In the genomic region with DNA sequence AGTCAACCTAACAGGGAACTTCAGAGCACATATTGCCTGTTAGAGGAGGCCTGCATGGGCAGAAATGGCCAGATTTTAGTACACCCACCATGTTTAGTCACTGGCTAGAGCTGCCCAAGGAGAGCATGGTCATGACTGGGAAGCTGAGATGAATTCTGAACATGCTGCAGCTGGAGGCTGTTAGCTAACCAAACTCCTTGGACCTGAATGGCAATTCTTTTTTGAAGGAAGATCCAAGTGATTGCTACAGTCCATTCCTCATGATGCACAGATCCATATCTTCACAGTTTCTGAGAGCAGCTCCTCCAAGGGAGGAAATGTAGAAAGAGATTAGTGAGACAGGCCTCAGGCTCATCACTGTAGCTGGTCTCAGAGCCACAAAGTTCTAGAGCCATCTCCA, we compare ENCODE assay signal across 1 cellular context.
TF ChIP-seq lines count a peak whose summit lies in the region.

No MANE protein-coding gene starts in this region.

TF ChIP-seq in GM23338, 12 proteins besides CTCF, POLR2A, EP300 and RAD21 (continued from another document):
- TF ChIP-seq, protein P1, sequence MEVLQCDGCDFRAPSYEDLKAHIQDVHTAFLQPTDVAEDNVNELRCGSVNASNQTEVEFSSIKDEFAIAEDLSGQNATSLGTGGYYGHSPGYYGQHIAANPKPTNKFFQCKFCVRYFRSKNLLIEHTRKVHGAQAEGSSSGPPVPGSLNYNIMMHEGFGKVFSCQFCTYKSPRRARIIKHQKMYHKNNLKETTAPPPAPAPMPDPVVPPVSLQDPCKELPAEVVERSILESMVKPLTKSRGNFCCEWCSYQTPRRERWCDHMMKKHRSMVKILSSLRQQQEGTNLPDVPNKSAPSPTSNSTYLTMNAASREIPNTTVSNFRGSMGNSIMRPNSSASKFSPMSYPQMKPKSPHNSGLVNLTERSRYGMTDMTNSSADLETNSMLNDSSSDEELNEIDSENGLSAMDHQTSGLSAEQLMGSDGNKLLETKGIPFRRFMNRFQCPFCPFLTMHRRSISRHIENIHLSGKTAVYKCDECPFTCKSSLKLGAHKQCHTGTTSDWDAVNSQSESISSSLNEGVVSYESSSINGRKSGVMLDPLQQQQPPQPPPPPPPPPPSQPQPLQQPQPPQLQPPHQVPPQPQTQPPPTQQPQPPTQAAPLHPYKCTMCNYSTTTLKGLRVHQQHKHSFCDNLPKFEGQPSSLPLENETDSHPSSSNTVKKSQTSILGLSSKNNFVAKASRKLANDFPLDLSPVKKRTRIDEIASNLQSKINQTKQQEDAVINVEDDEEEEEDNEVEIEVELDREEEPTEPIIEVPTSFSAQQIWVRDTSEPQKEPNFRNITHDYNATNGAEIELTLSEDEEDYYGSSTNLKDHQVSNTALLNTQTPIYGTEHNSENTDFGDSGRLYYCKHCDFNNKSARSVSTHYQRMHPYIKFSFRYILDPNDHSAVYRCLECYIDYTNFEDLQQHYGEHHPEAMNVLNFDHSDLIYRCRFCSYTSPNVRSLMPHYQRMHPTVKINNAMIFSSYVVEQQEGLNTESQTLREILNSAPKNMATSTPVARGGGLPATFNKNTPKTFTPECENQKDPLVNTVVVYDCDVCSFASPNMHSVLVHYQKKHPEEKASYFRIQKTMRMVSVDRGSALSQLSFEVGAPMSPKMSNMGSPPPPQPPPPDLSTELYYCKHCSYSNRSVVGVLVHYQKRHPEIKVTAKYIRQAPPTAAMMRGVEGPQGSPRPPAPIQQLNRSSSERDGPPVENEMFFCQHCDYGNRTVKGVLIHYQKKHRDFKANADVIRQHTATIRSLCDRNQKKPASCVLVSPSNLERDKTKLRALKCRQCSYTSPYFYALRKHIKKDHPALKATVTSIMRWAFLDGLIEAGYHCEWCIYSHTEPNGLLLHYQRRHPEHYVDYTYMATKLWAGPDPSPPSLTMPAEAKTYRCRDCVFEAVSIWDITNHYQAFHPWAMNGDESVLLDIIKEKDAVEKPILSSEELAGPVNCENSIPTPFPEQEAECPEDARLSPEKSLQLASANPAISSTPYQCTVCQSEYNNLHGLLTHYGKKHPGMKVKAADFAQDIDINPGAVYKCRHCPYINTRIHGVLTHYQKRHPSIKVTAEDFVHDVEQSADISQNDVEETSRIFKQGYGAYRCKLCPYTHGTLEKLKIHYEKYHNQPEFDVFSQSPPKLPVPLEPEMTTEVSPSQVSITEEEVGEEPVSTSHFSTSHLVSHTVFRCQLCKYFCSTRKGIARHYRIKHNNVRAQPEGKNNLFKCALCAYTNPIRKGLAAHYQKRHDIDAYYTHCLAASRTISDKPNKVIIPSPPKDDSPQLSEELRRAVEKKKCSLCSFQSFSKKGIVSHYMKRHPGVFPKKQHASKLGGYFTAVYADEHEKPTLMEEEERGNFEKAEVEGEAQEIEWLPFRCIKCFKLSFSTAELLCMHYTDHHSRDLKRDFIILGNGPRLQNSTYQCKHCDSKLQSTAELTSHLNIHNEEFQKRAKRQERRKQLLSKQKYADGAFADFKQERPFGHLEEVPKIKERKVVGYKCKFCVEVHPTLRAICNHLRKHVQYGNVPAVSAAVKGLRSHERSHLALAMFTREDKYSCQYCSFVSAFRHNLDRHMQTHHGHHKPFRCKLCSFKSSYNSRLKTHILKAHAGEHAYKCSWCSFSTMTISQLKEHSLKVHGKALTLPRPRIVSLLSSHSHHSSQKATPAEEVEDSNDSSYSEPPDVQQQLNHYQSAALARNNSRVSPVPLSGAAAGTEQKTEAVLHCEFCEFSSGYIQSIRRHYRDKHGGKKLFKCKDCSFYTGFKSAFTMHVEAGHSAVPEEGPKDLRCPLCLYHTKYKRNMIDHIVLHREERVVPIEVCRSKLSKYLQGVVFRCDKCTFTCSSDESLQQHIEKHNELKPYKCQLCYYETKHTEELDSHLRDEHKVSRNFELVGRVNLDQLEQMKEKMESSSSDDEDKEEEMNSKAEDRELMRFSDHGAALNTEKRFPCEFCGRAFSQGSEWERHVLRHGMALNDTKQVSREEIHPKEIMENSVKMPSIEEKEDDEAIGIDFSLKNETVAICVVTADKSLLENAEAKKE (CRISPR knock-in tag; IDR thresholded peaks at IDR 0.05) = no peak
- TF ChIP-seq NANOG (IDR thresholded peaks at IDR 0.05; ENCODE audit: borderline replicate concordance) (no peak), CREB1 (CRISPR knock-in tag; IDR thresholded peaks at IDR 0.05; ENCODE audit: low read depth) (no peak), STAT1 (IDR thresholded peaks at IDR 0.05; ENCODE audit: unreplicated experiment) (no peak), JUNB (IDR thresholded peaks at IDR 0.05; ENCODE audit: unreplicated experiment) (no peak), EZH2 (IDR thresholded peaks at IDR 0.05; ENCODE audit: low read depth, unreplicated experiment) (no peak)
- TF ChIP-seq, protein P2, sequence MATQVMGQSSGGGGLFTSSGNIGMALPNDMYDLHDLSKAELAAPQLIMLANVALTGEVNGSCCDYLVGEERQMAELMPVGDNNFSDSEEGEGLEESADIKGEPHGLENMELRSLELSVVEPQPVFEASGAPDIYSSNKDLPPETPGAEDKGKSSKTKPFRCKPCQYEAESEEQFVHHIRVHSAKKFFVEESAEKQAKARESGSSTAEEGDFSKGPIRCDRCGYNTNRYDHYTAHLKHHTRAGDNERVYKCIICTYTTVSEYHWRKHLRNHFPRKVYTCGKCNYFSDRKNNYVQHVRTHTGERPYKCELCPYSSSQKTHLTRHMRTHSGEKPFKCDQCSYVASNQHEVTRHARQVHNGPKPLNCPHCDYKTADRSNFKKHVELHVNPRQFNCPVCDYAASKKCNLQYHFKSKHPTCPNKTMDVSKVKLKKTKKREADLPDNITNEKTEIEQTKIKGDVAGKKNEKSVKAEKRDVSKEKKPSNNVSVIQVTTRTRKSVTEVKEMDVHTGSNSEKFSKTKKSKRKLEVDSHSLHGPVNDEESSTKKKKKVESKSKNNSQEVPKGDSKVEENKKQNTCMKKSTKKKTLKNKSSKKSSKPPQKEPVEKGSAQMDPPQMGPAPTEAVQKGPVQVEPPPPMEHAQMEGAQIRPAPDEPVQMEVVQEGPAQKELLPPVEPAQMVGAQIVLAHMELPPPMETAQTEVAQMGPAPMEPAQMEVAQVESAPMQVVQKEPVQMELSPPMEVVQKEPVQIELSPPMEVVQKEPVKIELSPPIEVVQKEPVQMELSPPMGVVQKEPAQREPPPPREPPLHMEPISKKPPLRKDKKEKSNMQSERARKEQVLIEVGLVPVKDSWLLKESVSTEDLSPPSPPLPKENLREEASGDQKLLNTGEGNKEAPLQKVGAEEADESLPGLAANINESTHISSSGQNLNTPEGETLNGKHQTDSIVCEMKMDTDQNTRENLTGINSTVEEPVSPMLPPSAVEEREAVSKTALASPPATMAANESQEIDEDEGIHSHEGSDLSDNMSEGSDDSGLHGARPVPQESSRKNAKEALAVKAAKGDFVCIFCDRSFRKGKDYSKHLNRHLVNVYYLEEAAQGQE (IDR thresholded peaks at IDR 0.05; ENCODE audit: unreplicated experiment) = no peak
